2 cellular contexts compared by ENCODE assay signal in the genomic region with DNA sequence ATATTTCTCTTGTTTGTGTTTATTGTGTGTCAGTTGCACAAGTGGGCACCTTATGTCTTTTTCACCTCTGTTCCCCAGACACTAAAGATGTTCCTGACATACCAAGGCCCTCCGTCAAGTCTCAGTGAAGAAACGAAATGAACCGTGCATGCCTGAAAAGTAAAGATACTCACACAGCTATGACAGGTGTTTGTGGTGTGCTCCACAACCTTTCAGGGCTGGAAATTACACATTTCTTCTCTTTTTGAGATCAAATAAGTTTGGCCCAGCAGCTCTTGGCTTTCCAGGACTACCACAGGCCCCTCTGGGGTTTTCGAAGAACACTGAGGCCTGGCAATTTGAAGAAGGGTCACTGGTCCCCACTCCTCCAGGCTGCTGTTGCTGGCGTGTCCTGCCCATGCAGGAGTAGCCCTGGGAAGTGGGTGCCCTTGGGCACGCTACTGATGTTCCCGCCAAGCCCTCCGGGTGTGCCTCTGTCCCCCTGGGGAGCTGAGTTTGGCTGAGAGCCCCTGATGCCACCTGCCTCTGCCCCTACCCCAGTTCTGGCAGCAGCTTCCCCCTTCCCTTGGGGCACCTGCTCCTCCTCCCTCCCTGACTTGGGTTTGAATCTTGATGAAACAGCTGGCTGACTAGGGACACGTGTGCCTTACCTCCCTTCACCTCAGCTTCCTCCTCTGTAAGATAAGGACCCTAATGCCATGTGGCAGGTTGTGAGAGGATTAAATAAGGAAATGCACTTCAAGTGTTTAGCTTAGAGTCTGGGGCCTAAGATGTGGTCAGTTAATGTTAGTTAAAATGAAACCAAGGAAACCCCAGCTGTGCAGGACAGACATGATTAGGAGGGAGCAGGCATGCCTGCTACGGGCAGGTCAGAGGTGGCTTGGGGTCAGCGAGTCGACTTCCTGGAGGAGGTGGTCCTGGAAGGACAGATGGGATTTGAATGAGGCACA.
TF ChIP-seq lines count a peak whose summit lies in the region.

No MANE protein-coding gene starts in this region.

TF ChIP-seq in GM12878, 131 proteins besides CTCF, POLR2A, EP300 and RAD21 (continues in another document):
- TF ChIP-seq, protein P1, sequence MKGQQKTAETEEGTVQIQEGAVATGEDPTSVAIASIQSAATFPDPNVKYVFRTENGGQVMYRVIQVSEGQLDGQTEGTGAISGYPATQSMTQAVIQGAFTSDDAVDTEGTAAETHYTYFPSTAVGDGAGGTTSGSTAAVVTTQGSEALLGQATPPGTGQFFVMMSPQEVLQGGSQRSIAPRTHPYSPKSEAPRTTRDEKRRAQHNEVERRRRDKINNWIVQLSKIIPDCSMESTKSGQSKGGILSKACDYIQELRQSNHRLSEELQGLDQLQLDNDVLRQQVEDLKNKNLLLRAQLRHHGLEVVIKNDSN (IDR thresholded peaks at IDR 0.05; ENCODE audit: borderline replicate concordance, extremely low read length, insufficient read depth, low read depth, low read length): peak; percentile 37
- TF ChIP-seq ZNF24 (IDR thresholded peaks at IDR 0.05): no peak
- no peak for TF ChIP-seq TARDBP (IDR thresholded peaks at IDR 0.05; ENCODE audit: borderline replicate concordance)
- peak; percentile 55; the same call in 1 of the 2 replicates for TF ChIP-seq NR2C1 (IDR thresholded peaks at IDR 0.05)
- 0 out of 2 replicates have a peak, but pooled peaks have one; percentile 27 for TF ChIP-seq MTA2 (IDR thresholded peaks at IDR 0.05; ENCODE audit: low read depth)
- TF ChIP-seq STAT1 (conservative IDR thresholded peaks at IDR 0.05): no peak
- TF ChIP-seq DPF2 (IDR thresholded peaks at IDR 0.05): peak; percentile 33; the same call in 1 of the 2 replicates
- TF ChIP-seq, protein P2, sequence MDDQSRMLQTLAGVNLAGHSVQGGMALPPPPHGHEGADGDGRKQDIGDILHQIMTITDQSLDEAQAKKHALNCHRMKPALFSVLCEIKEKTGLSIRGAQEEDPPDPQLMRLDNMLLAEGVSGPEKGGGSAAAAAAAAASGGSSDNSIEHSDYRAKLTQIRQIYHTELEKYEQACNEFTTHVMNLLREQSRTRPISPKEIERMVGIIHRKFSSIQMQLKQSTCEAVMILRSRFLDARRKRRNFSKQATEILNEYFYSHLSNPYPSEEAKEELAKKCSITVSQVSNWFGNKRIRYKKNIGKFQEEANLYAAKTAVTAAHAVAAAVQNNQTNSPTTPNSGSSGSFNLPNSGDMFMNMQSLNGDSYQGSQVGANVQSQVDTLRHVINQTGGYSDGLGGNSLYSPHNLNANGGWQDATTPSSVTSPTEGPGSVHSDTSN (IDR thresholded peaks at IDR 0.05; ENCODE audit: insufficient replicate concordance, low read depth, low read length): no peak
- no peak for TF ChIP-seq CHD1 (IDR thresholded peaks at IDR 0.05; ENCODE audit: low read depth, low read length)
- TF ChIP-seq EZH2 (IDR thresholded peaks at IDR 0.05; ENCODE audit: borderline replicate concordance, control insufficient read depth, low read depth, low read length): no peak
- no peak for TF ChIP-seq TBL1XR1 (IDR thresholded peaks at IDR 0.05; ENCODE audit: low read depth, low read length)
- TF ChIP-seq SPI1 (IDR thresholded peaks at IDR 0.05; ENCODE audit: borderline replicate concordance, insufficient read depth, low read depth, low read length): peak; percentile 62
- TF ChIP-seq HCFC1 (IDR thresholded peaks at IDR 0.05; ENCODE audit: low read length): no peak
- TF ChIP-seq, protein P3, sequence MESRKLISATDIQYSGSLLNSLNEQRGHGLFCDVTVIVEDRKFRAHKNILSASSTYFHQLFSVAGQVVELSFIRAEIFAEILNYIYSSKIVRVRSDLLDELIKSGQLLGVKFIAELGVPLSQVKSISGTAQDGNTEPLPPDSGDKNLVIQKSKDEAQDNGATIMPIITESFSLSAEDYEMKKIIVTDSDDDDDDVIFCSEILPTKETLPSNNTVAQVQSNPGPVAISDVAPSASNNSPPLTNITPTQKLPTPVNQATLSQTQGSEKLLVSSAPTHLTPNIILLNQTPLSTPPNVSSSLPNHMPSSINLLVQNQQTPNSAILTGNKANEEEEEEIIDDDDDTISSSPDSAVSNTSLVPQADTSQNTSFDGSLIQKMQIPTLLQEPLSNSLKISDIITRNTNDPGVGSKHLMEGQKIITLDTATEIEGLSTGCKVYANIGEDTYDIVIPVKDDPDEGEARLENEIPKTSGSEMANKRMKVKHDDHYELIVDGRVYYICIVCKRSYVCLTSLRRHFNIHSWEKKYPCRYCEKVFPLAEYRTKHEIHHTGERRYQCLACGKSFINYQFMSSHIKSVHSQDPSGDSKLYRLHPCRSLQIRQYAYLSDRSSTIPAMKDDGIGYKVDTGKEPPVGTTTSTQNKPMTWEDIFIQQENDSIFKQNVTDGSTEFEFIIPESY (IDR thresholded peaks at IDR 0.05): no peak
- TF ChIP-seq RUNX3 (IDR thresholded peaks at IDR 0.05; ENCODE audit: low read length): peak; percentile 92
- TF ChIP-seq SP1 (IDR thresholded peaks at IDR 0.05; ENCODE audit: low read depth, low read length): no peak
- TF ChIP-seq, protein P4, sequence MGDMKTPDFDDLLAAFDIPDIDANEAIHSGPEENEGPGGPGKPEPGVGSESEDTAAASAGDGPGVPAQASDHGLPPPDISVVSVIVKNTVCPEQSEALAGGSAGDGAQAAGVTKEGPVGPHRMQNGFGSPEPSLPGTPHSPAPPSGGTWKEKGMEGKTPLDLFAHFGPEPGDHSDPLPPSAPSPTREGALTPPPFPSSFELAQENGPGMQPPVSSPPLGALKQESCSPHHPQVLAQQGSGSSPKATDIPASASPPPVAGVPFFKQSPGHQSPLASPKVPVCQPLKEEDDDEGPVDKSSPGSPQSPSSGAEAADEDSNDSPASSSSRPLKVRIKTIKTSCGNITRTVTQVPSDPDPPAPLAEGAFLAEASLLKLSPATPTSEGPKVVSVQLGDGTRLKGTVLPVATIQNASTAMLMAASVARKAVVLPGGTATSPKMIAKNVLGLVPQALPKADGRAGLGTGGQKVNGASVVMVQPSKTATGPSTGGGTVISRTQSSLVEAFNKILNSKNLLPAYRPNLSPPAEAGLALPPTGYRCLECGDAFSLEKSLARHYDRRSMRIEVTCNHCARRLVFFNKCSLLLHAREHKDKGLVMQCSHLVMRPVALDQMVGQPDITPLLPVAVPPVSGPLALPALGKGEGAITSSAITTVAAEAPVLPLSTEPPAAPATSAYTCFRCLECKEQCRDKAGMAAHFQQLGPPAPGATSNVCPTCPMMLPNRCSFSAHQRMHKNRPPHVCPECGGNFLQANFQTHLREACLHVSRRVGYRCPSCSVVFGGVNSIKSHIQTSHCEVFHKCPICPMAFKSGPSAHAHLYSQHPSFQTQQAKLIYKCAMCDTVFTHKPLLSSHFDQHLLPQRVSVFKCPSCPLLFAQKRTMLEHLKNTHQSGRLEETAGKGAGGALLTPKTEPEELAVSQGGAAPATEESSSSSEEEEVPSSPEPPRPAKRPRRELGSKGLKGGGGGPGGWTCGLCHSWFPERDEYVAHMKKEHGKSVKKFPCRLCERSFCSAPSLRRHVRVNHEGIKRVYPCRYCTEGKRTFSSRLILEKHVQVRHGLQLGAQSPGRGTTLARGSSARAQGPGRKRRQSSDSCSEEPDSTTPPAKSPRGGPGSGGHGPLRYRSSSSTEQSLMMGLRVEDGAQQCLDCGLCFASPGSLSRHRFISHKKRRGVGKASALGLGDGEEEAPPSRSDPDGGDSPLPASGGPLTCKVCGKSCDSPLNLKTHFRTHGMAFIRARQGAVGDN (IDR thresholded peaks at IDR 0.05): no peak
- TF ChIP-seq GATAD2B (conservative IDR thresholded peaks at IDR 0.05; ENCODE audit: low read depth): no peak
- no peak for TF ChIP-seq SMC3 (IDR thresholded peaks at IDR 0.05; ENCODE audit: borderline replicate concordance, low read length)
- peak; percentile 68; the same call in 1 of the 2 replicates for TF ChIP-seq IRF4 (IDR thresholded peaks at IDR 0.05; ENCODE audit: low read depth, low read length)
- no peak for TF ChIP-seq GABPA (IDR thresholded peaks at IDR 0.05; ENCODE audit: low read depth)
- TF ChIP-seq TCF3 (IDR thresholded peaks at IDR 0.05; ENCODE audit: borderline replicate concordance, insufficient read depth, low read depth, low read length): 0 out of 2 replicates have a peak, but pooled peaks have one; percentile 17
- no peak; the same call in 1 of the 2 replicates for TF ChIP-seq TCF12 (IDR thresholded peaks at IDR 0.05; ENCODE audit: low read depth, low read length)

TF ChIP-seq in SK-N-SH treated with all-trans-retinoic acid at 6 μM for 48 hours, 23 proteins besides CTCF, POLR2A, EP300 and RAD21:
- no peak for TF ChIP-seq ZFP3 (CRISPR knock-in tag; IDR thresholded peaks at IDR 0.05)
- no peak for TF ChIP-seq TCF4 (CRISPR knock-in tag; IDR thresholded peaks at IDR 0.05; ENCODE audit: borderline replicate concordance)
